1 cellular context compared by ENCODE assay signal in genomic region chr4:113579360-113579759, GRCh38.
TF ChIP-seq lines count a peak whose summit lies in the region.

No MANE protein-coding gene starts in this region.

TF ChIP-seq in SK-N-SH, 30 proteins besides CTCF, POLR2A, EP300 and RAD21 (continued from another document):
- TF ChIP-seq ZBTB33 (IDR thresholded peaks at IDR 0.05; ENCODE audit: borderline replicate concordance, low read depth): no peak
- no peak for TF ChIP-seq TEAD4 (IDR thresholded peaks at IDR 0.05; ENCODE audit: borderline replicate concordance, insufficient read depth)
- no peak for TF ChIP-seq FOSL2 (IDR thresholded peaks at IDR 0.05; ENCODE audit: borderline replicate concordance, low read depth)
- TF ChIP-seq POLR2AphosphoS5 (IDR thresholded peaks at IDR 0.05; ENCODE audit: low read depth, low read length): no peak
- TF ChIP-seq IRF3 (IDR thresholded peaks at IDR 0.05; ENCODE audit: low read depth, low read length): no peak
- no peak for TF ChIP-seq CHD2 (IDR thresholded peaks at IDR 0.05; ENCODE audit: low read length, partially characterized antibody)
- no peak for TF ChIP-seq RFX5 (IDR thresholded peaks at IDR 0.05; ENCODE audit: low read length)
- no peak for TF ChIP-seq RXRA (IDR thresholded peaks at IDR 0.05; ENCODE audit: borderline replicate concordance, low read depth)
- no peak for TF ChIP-seq ELF1 (IDR thresholded peaks at IDR 0.05)
- no peak for TF ChIP-seq NRF1 (IDR thresholded peaks at IDR 0.05; ENCODE audit: low read depth, low read length)
- no peak for TF ChIP-seq GATA2 (CRISPR knock-in tag; IDR thresholded peaks at IDR 0.05)
- no peak for TF ChIP-seq YY1 (IDR thresholded peaks at IDR 0.05; ENCODE audit: low read depth)
